24 cellular contexts compared by ENCODE assay signal in the genomic region with DNA sequence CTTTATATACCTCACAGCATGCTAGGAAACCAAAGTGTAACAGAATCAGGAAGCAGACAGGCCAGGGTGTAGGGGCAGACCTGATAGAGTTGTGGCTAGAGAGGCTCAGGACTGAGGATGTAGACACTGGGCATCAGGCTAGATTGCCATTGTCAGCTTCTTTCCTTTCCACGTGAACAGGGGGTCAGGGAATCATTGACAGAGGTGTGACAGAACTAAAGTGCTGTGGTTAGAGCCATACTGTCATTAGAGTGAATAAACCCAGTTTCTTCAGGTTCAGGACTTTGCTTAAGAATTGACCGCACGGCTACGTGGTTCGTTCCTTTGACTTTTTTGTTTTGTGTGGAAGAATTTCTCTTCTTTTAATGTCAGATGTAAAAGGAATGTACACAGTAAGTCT.
"Had no signal": no experiment of that assay in that cellular context is flagged by ENCODE, and none has a peak within 500 bp of the region (broad histone marks: within the 10 kb centered on the region; RNA-seq: fewer than 3 reads in every experiment).

No MANE protein-coding gene starts in this region.

- H3K27ac Mint-ChIP-seq: activated naive CD4-positive, alpha-beta T cell treated with anti-CD3 and anti-CD28 coated beads, Interleukin-2, amount 10 ng/mL, durations not matched to agents 7 days and 5 days; activated naive CD8-positive, alpha-beta T cell treated with anti-CD3 and anti-CD28 coated beads, Interleukin-2, amount 50 U/mL, for 24 hours; nephron; stimulated activated naive CD8-positive, alpha-beta T cell treated with anti-CD3 and anti-CD28 coated beads, Interleukin-15, amount 100 ng/mL, for 72 hours; T-helper 17 cell had no signal

- H3K36me3 Mint-ChIP-seq: activated naive CD4-positive, alpha-beta T cell treated with anti-CD3 and anti-CD28 coated beads, Interleukin-2, amount 10 ng/mL, durations not matched to agents 7 days and 5 days had no signal

- H3K27me3 Mint-ChIP-seq: stimulated activated naive CD8-positive, alpha-beta T cell treated with anti-CD3 and anti-CD28 coated beads, Interleukin-15, amount 100 ng/mL, for 72 hours had no signal

- H3K4me3 Mint-ChIP-seq: activated naive CD4-positive, alpha-beta T cell treated with anti-CD3 and anti-CD28 coated beads, Interleukin-2, amount 10 ng/mL, durations not matched to agents 7 days and 5 days; activated naive CD8-positive, alpha-beta T cell treated with anti-CD3 and anti-CD28 coated beads, Interleukin-2, amount 50 U/mL, for 24 hours; nephron; stimulated activated naive CD8-positive, alpha-beta T cell treated with anti-CD3 and anti-CD28 coated beads, Interleukin-15, amount 100 ng/mL, for 72 hours; T-helper 17 cell had no signal

- H3K4me3 ChIP-seq: hepatocyte, lung, skin epidermis, testis had no signal

- H3K27ac ChIP-seq: hepatocyte, skin epidermis, testis, VCaP had no signal

- H3K4me1 ChIP-seq: testis had no signal

- H3K9me3 Mint-ChIP-seq: activated naive CD4-positive, alpha-beta T cell treated with anti-CD3 and anti-CD28 coated beads, Interleukin-2, amount 10 ng/mL, durations not matched to agents 7 days and 5 days; activated naive CD8-positive, alpha-beta T cell treated with anti-CD3 and anti-CD28 coated beads, Interleukin-2, amount 50 U/mL, for 24 hours; nephron; stimulated activated naive CD8-positive, alpha-beta T cell treated with anti-CD3 and anti-CD28 coated beads, Interleukin-15, amount 100 ng/mL, for 72 hours had no signal

- H3K9me3 ChIP-seq: testis had no signal

- H3K27me3 ChIP-seq: hepatocyte, testis had no signal

- ATAC-seq: activated naive CD8-positive, alpha-beta T cell treated with anti-CD3 and anti-CD28 coated beads, Interleukin-2, amount 50 U/mL, for 24 hours; left cardiac atrium; right cardiac atrium; stimulated activated naive CD8-positive, alpha-beta T cell treated with anti-CD3 and anti-CD28 coated beads, Interleukin-15, amount 100 ng/mL, for 72 hours; T-helper 17 cell had no signal

- DNase-seq: activated CD4-positive, CD25-positive, alpha-beta regulatory T cell treated with anti-CD3 and anti-CD28 coated beads, Interleukin-2, amount 50 U/mL, for 72 hours; activated CD8-positive, alpha-beta memory T cell treated with anti-CD3 and anti-CD28 coated beads for 24 hours; activated CD8-positive, alpha-beta memory T cell treated with anti-CD3 and anti-CD28 coated beads, Interleukin-2, amount 50 U/mL, for 48 hours; activated effector memory CD4-positive, alpha-beta T cell treated with Interleukin-2 at 50 U/mL for 16 hours; activated naive CD4-positive, alpha-beta T cell treated with anti-CD3 and anti-CD28 coated beads, Interleukin-2, amount 10 ng/mL, durations not matched to agents 7 days and 5 days; activated naive CD8-positive, alpha-beta T cell treated with anti-CD3 and anti-CD28 coated beads, Interleukin-2, amount 50 U/mL, for 24 hours; activated T-cell treated with anti-CD3 and anti-CD28 coated beads, Interleukin-2, amount 50 U/mL, for 48 hours; anterior cingulate cortex; cerebellar nuclear complex; effector CD4-positive, alpha-beta T cell; foreskin fibroblast; left cardiac atrium; nucleus accumbens; right cardiac atrium; stimulated activated CD4-positive, alpha-beta T cell treated with anti-CD3 and anti-CD28 coated beads, Interleukin-15, amount 100 ng/mL, for 24 hours; stimulated activated CD4-positive, alpha-beta T cell treated with anti-CD3 and anti-CD28 coated beads, Interleukin-4, amount 100 ng/mL, for 1 hour; stimulated activated naive CD8-positive, alpha-beta T cell treated with anti-CD3 and anti-CD28 coated beads, Interleukin-15, amount 100 ng/mL, for 72 hours; T-helper 17 cell; testis had no signal
